ENCODE assay signal across 22 cellular contexts in genomic region chr4:1414831-1415680, GRCh38. TPM values are rescaled to one million over a fixed set of nuclear protein-coding genes. Genes with fewer than 3 reads are reported as not detected.
DNase-seq lines count a peak whose midpoint lies in the region; ATAC-seq, FAIRE-seq and TF ChIP-seq lines count a peak whose summit lies in the region.
"Had no signal": no experiment of that assay in that cellular context is flagged by ENCODE, and none has a peak within 500 bp of the region (broad histone marks: within the 10 kb centered on the region; RNA-seq: fewer than 3 reads in every experiment).

No MANE protein-coding gene starts in this region.

- BruUV-seq in mammary epithelial cell (replicated peaks; lab: Mats Ljungman, UMichigan), result no TSS peak

- peak overlapping the region; percentile 51; the same call in 1 of the 2 replicates for H4K8ac ChIP-seq in H1 (ENCODE audit: extremely low read depth, insufficient read depth, low read length)

- H2BK15ac ChIP-seq in H1 (ENCODE audit: low read length), result peak overlapping the region; percentile 48; the same call in 1 of the 2 replicates

- H3K27ac ChIP-seq in H1 (ENCODE audit: low read depth, low read length) (no peak overlapping the region), osteoblast (ENCODE audit: low read depth, low read length) (no peak overlapping the region), mammary epithelial cell (ENCODE audit: insufficient read depth, low read depth, low read length) (no peak overlapping the region), transverse colon (no peak overlapping the region)
- H3K27ac ChIP-seq: 22Rv1, foreskin keratinocyte, thoracic aorta had no signal

- TF ChIP-seq RAD21 in H1 (IDR thresholded peaks at IDR 0.05 in 1 of 2, conservative IDR thresholded peaks at IDR 0.05 in 1 of 2; ENCODE audit: low read depth in 2 of 2, low read length in 2 of 2), result no peak

- no peaks in the 10 kb centered on the region for H3K79me2 ChIP-seq in H1 (ENCODE audit: control insufficient read depth in 1 of 2, insufficient read depth in 2 of 2, low read length in 2 of 2)
- H3K79me2 ChIP-seq in osteoblast (ENCODE audit: insufficient read depth, low read length), result no peaks in the 10 kb centered on the region
- no peaks in the 10 kb centered on the region for H3K79me2 ChIP-seq in mammary epithelial cell (ENCODE audit: insufficient read depth, low read length)

- H4K91ac ChIP-seq in H1 (replicated peaks; ENCODE audit: insufficient read length, low read length), result peak overlapping the region; percentile 93

- CTCF ChIA-PET in H1 (lab: Charles Lee; ENCODE audit: partially characterized antibody), result interaction anchor here (2.8 kb wide), 1 partner anchor 13 kb away, joined by 7 read pairs; no protein-coding TSS in a partner anchor
- CTCF ChIA-PET in mammary epithelial cell (lab: Charles Lee; ENCODE audit: low non-redundant PET), result no interaction called here

- no peaks in the 10 kb centered on the region for H3K79me1 ChIP-seq in H1 (ENCODE audit: low read depth, low read length)

- H4K5ac ChIP-seq in H1 (ENCODE audit: insufficient read length, low read depth, low read length), result peak overlapping the region; percentile 33

- TF ChIP-seq CTCF in H1 (IDR thresholded peaks at IDR 0.05; ENCODE audit: control extremely low read depth in 1 of 3, insufficient read depth in 1 of 3, low read depth in 1 of 3, low read length in 3 of 3) (no peak), osteoblast (IDR thresholded peaks at IDR 0.05; ENCODE audit: extremely low read depth, low read depth, low read length) (no peak), mammary epithelial cell (conservative IDR thresholded peaks at IDR 0.05 in 1 of 2, IDR thresholded peaks at IDR 0.05 in 1 of 2; ENCODE audit: extremely low read depth in 1 of 2, insufficient read depth in 1 of 2, low read depth in 1 of 2, low read length in 2 of 2) (no peak), transverse colon (IDR thresholded peaks at IDR 0.05) (no peak)

- no peak overlapping the region for H3K56ac ChIP-seq in H1 (replicated peaks; ENCODE audit: insufficient read length, low read depth, low read length)

- ATAC-seq in HG03196 (IDR thresholded peaks at IDR 0.05; ENCODE audit: unreplicated experiment), result no peak
- ATAC-seq: activated CD4-positive, alpha-beta T cell treated with anti-CD3 and anti-CD28 coated beads for 36 hours; foreskin keratinocyte; natural killer cell treated with Interleukin-12 subunit alpha and Interleukin-12 subunit beta and Interleukin-15 and Interleukin-18, amount 100 ng/mL, for 72 hours; right cardiac atrium had no signal

- peak overlapping the region; percentile 48; the same call in 1 of the 2 replicates for H2BK5ac ChIP-seq in H1 (ENCODE audit: low read depth, low read length)

- H3K4me1 ChIP-seq in H1 (replicated peaks in 1 of 4; ENCODE audit: control insufficient read depth in 3 of 4, insufficient read depth in 4 of 4, low read length in 3 of 4), result peaks cover 0 to 10% (median 2%) of the 10 kb centered on the region in 4 experiments; a peak in 4 of 7 replicates
- H3K4me1 ChIP-seq in osteoblast (ENCODE audit: insufficient read depth, low read length), result no peaks in the 10 kb centered on the region
- H3K4me1 ChIP-seq in mammary epithelial cell (ENCODE audit: insufficient read depth, low read length), result no peaks in the 10 kb centered on the region
- no peaks in the 10 kb centered on the region for H3K4me1 ChIP-seq in transverse colon
- H3K4me1 ChIP-seq: foreskin keratinocyte had no signal

- H3K9me3 ChIP-seq in H1 (ENCODE audit: insufficient read depth in 2 of 2, low read depth in 1 of 2, low read length in 1 of 2) (no peaks in the 10 kb centered on the region), osteoblast (ENCODE audit: low read depth, low read length) (no peaks in the 10 kb centered on the region), mammary epithelial cell (replicated peaks; ENCODE audit: insufficient read depth, low read length) (no peaks in the 10 kb centered on the region), transverse colon (no peaks in the 10 kb centered on the region)
- H3K9me3 ChIP-seq: thoracic aorta had no signal

- peak overlapping the region; percentile 78 for H3K4ac ChIP-seq in H1 (replicated peaks; ENCODE audit: insufficient read length, low read depth, low read length)

- no peaks in the 10 kb centered on the region; the same call in 1 of the 2 replicates for H3K23me2 ChIP-seq in H1 (ENCODE audit: low read depth, low read length)

- in situ Hi-C loops in mammary epithelial cell (cut with MboI; ENCODE audit: low sequenced_read_pairs in 2 of 2), result no loop called here
- in situ Hi-C loops in transverse colon (cut with MboI; ENCODE audit: low pct_ligation_motif_present in 1 of 4, low pct_unique_long_range_greater_than_20kb in 1 of 4, low sequenced_read_pairs in 3 of 4), result no loop called here

- intact Hi-C loops in mammary epithelial cell (cut with micrococcal nuclease) (no loop called here), transverse colon (cut with DNase I; ENCODE audit: low total_unique reads) (no loop called here)

- H3K4me2 ChIP-seq in H1 (ENCODE audit: insufficient read depth in 1 of 2, low read depth in 2 of 2, low read length in 2 of 2) (peak overlapping the region; percentile 8 to 44; a peak in 2 of 4 replicates), osteoblast (ENCODE audit: insufficient read depth, low read length) (no peak overlapping the region), mammary epithelial cell (ENCODE audit: insufficient read depth, low read depth, low read length) (no peak overlapping the region)

- H2AK5ac ChIP-seq in H1 (ENCODE audit: low read depth, low read length), result no peak overlapping the region

- POLR2A ChIA-PET in H1 (lab: Charles Lee; ENCODE audit: partially characterized antibody), result no interaction called here

- peak overlapping the region; percentile 96; the same call in 1 of the 2 replicates for H2BK12ac ChIP-seq in H1 (ENCODE audit: low read depth, low read length)

- H4K20me1 ChIP-seq in H1 (replicated peaks in 1 of 2; ENCODE audit: control insufficient read depth in 1 of 2, insufficient read depth in 2 of 2, low read length in 2 of 2) (peaks cover 7 to 19% of the 10 kb centered on the region in 2 experiments), osteoblast (ENCODE audit: insufficient read depth, low read length) (peaks cover 4% of the 10 kb centered on the region), mammary epithelial cell (ENCODE audit: insufficient read depth, low read length) (peaks cover 2% of the 10 kb centered on the region)

- H3K27me3 ChIP-seq in H1 (replicated peaks in 1 of 4; ENCODE audit: control insufficient read depth in 3 of 4, extremely low read depth in 1 of 4, insufficient read depth in 3 of 4, low read length in 3 of 4) (peaks cover 0 to 40% (median 36%) of the 10 kb centered on the region in 4 experiments; a peak in 6 of 7 replicates), osteoblast (ENCODE audit: insufficient read depth, low read length) (peaks cover 26% of the 10 kb centered on the region), mammary epithelial cell (ENCODE audit: insufficient read depth, low read length) (peaks cover 10% of the 10 kb centered on the region), transverse colon (peaks cover 96% of the 10 kb centered on the region)

- H3K4me3 ChIP-seq in H1 (ENCODE audit: extremely low read depth in 1 of 4, insufficient read depth in 2 of 4, low read depth in 3 of 4, low read length in 4 of 4) (peak overlapping the region in 1 of 4 experiments; percentile 51; a peak in 3 of 8 replicates), osteoblast (ENCODE audit: insufficient read depth, low read length) (no peak overlapping the region), mammary epithelial cell (replicated peaks in 1 of 3; ENCODE audit: insufficient read depth in 1 of 3, low read depth in 2 of 3, low read length in 3 of 3) (no peak overlapping the region), transverse colon (no peak overlapping the region)
- H3K4me3 ChIP-seq: thoracic aorta had no signal

- no peak overlapping the region for H3K23ac ChIP-seq in H1 (ENCODE audit: insufficient read length)

- H2AFZ ChIP-seq in H1 (ENCODE audit: low read length), result no peak overlapping the region
- H2AFZ ChIP-seq in osteoblast (ENCODE audit: low read length), result no peak overlapping the region
- H2AFZ ChIP-seq in mammary epithelial cell (ENCODE audit: low read depth, low read length), result no peak overlapping the region

- H3K18ac ChIP-seq in H1 (ENCODE audit: extremely low read depth, low read length), result peak overlapping the region; percentile 25; the same call in 1 of the 2 replicates

- TF ChIP-seq POLR2A in H1 (IDR thresholded peaks at IDR 0.05; ENCODE audit: control extremely low read depth in 1 of 2, low read depth in 2 of 2, low read length in 2 of 2) (no peak), transverse colon (IDR thresholded peaks at IDR 0.05) (no peak)

- FAIRE-seq in H1 (lab: Jason Lieb, UNC), result no peak

- DNase-seq in NCI-H2227 (lab: John Stamatoyannopoulos, UW; ENCODE audit: unreplicated experiment), result peak; percentile 26
- no peak for DNase-seq in NCI-H2227 treated with DMSO at 0.1 percent for 48 hours (lab: John Stamatoyannopoulos, UW)
- DNase-seq in Daoy (ENCODE audit: low read depth), result peak; percentile 2
- peak in 1 of 2 experiments; percentile 60 for DNase-seq in H1 (ENCODE audit: low read depth in 1 of 2, low spot score in 2 of 2)
- peak; percentile 82 for DNase-seq in osteoblast (ENCODE audit: insufficient read length, low spot score, missing footprints)
- DNase-seq in mammary epithelial cell, result no peak
- no peak for DNase-seq in transverse colon
- DNase-seq: activated CD4-positive, alpha-beta T cell treated with anti-CD3 and anti-CD28 coated beads for 36 hours; foreskin keratinocyte; HCEC 1CT; NCI-H1694; stimulated activated CD4-positive, alpha-beta T cell treated with anti-CD3 and anti-CD28 coated beads, Interleukin-2, amount 100 ng/mL, for 48 hours; T-helper 9 cell had no signal

- H3K36me3 ChIP-seq in H1 (ENCODE audit: control insufficient read depth in 2 of 4, insufficient read depth in 4 of 4, low read length in 3 of 4) (no peaks in the 10 kb centered on the region), osteoblast (ENCODE audit: insufficient read depth, low read length) (no peaks in the 10 kb centered on the region), mammary epithelial cell (ENCODE audit: insufficient read depth, low read length) (no peaks in the 10 kb centered on the region), transverse colon (no peaks in the 10 kb centered on the region)
- H3K36me3 ChIP-seq: thoracic aorta had no signal

- H2BK20ac ChIP-seq in H1 (ENCODE audit: low read length), result no peak overlapping the region

- no peak for TF ChIP-seq EP300 in H1 (IDR thresholded peaks at IDR 0.05; ENCODE audit: borderline replicate concordance in 1 of 2, low read depth in 2 of 2, low read length in 2 of 2)
- no peak for TF ChIP-seq EP300 in transverse colon (IDR thresholded peaks at IDR 0.05; ENCODE audit: low read depth)

- 69% methylated on average over 43 of the region's 75 CpGs; no CpG with 5 or more reads in 1 of the 2 experiments for WGBS in H1 (ENCODE audit: extremely low coverage in 1 of 2, insufficient coverage in 1 of 2, insufficient read length in 1 of 2, insufficient replicate concordance in 2 of 2, low coverage in 1 of 2, low lambda C conversion rate in 2 of 2, missing lambda C conversion rate in 1 of 2), 2 experiments
- 58% methylated on average over 7 of the region's 75 CpGs for WGBS in mammary epithelial cell (ENCODE audit: low coverage, missing lambda C conversion rate)
- WGBS in transverse colon (ENCODE audit: low coverage in 1 of 2), 2 donors, result 18 to 61% methylated on average over 3 to 52 of the region's 75 CpGs

- H3K9ac ChIP-seq in H1 (replicated peaks in 1 of 4; ENCODE audit: extremely low read depth in 1 of 4, low read depth in 3 of 4, low read length in 3 of 4), result no peak overlapping the region
- no peak overlapping the region for H3K9ac ChIP-seq in mammary epithelial cell (ENCODE audit: insufficient read depth, low read length)

- dilution Hi-C loops in mammary epithelial cell (cut with HindIII; ENCODE audit: low sequenced_read_pairs), result no loop called here

- no peak overlapping the region for H3K14ac ChIP-seq in H1 (ENCODE audit: insufficient read length)

- no peak overlapping the region for H2BK120ac ChIP-seq in H1 (replicated peaks; ENCODE audit: low read depth, low read length)

RNA-seq across cellular contexts. Expression of gene NKX1-1, which starts 8.8 kb away (rescaled TPM):
- not detected in 2 replicates for total RNA-seq in Daoy (2014; rRNA removed; shearing (Covaris generic))
- total RNA-seq in H1 (2021; fragmentation: NEBNext Ultra II Directional; extraction: Animal tissue kit (Norgen Biotek cat#: 25700)), result not detected in 2 replicates
- polyA plus RNA-seq in H1 (2011; rRNA removed), result not detected in 2 replicates
- polyA plus RNA-seq in H1 (2011; cell fraction: cytosol; rRNA removed), result not detected
- polyA plus RNA-seq in H1 (2011; cell fraction: nucleus; rRNA removed), result not detected
- not detected in 4 replicates for polyA plus RNA-seq in H1 (2012, experiment 1 of 2)
- polyA plus RNA-seq in H1 (2012, experiment 2 of 2), result not detected
- polyA plus RNA-seq in H1 (2013, experiment 1 of 2), result not detected
- not detected for polyA plus RNA-seq in H1 (2013, experiment 2 of 2)
- polyA minus RNA-seq in H1 (2011; rRNA and poly(A)+ RNA removed), result not detected in 2 replicates
- not detected for polyA minus RNA-seq in H1 (2011; cell fraction: cytosol; rRNA and poly(A)+ RNA removed)
- not detected for polyA minus RNA-seq in H1 (2011; cell fraction: nucleus; rRNA and poly(A)+ RNA removed)
- total RNA-seq in osteoblast, result not detected in 2 replicates
- total RNA-seq in mammary epithelial cell, result not detected
- polyA plus RNA-seq in mammary epithelial cell, result not detected
- polyA minus RNA-seq in mammary epithelial cell, result not detected
- not detected for total RNA-seq in transverse colon
- total RNA-seq: activated CD4-positive, alpha-beta T cell treated with anti-CD3 and anti-CD28 coated beads for 36 hours; aorta; foreskin keratinocyte; MCF 10A; natural killer cell treated with Interleukin-12 subunit alpha and Interleukin-12 subunit beta and Interleukin-15 and Interleukin-18, amount 100 ng/mL, for 72 hours; NCI-H460; right cardiac atrium; thoracic aorta had no signal
- polyA plus RNA-seq: aorta, BJ, foreskin keratinocyte, right cardiac atrium had no signal

Comparison
In these comparisons a context has a peak if more than half of its experiments do, and no peak if none do; other contexts are left out.
1. DNase-seq: peak in NCI-H2227 (single experiment), Daoy (single experiment) and osteoblast (single experiment); none in NCI-H2227 treated with DMSO at 0.1 percent for 48 hours (single experiment), mammary epithelial cell (single experiment) and transverse colon (single experiment).
2. H3K4me2 ChIP-seq: peak in H1 (2 of 2); none in osteoblast (single experiment) and mammary epithelial cell (single experiment).